Comparison of ENCODE assay signal across 2 cellular contexts in genomic region chr2:212109792-212110680, GRCh38.
TF ChIP-seq lines count a peak whose summit lies in the region.

No MANE protein-coding gene starts in this region.

TF ChIP-seq in liver, 16 proteins besides CTCF, POLR2A, EP300 and RAD21 (continued from another document):
- TF ChIP-seq ATF3 (IDR thresholded peaks at IDR 0.05): no peak
TF ChIP-seq in liver: peak in this region for 1.

TF ChIP-seq in HepG2, 621 proteins besides CTCF, POLR2A, EP300 and RAD21 (continued from another document):
- TF ChIP-seq CERS6 (CRISPR knock-in tag; IDR thresholded peaks at IDR 0.05) (no peak), BCL3 (CRISPR knock-in tag; IDR thresholded peaks at IDR 0.05) (no peak), ZNF780A (CRISPR knock-in tag; IDR thresholded peaks at IDR 0.05) (no peak), SOX5 (CRISPR knock-in tag; IDR thresholded peaks at IDR 0.05; ENCODE audit: borderline replicate concordance) (no peak), ATAD3A (CRISPR knock-in tag; IDR thresholded peaks at IDR 0.05) (no peak)
